Comparison of ENCODE assay signal across 15 cellular contexts in the genomic region with DNA sequence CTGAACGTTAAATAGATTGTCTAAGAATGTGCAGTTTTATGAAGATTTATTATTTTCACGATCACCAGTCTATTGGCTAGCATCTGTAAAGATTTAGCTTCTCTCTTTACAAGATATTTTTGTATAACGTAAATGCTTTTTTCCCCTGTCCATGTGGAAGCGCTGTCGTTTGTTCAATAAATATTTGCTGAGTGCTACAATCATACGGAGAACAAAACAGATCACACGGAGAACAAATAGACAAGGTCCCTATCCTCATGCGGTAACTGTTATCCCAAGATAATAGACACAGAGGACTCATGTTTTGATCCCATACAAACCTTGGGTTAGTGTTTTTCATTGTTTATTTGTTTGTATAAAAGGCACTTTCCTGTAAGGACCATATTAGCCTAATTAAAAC.
A peak's percentile ranks its signal among the peaks of the same experiment; 100 is the strongest.
DNase-seq lines count a peak whose midpoint lies in the region; TF ChIP-seq lines count a peak whose summit lies in the region.
"Had no signal": no experiment of that assay in that cellular context is flagged by ENCODE, and none has a peak within 500 bp of the region (broad histone marks: within the 10 kb centered on the region; RNA-seq: fewer than 3 reads in every experiment).

No MANE protein-coding gene starts in this region.

- WGBS in GM23248 (ENCODE audit: low coverage in 1 of 2, low lambda C conversion rate in 2 of 2, missing lambda C conversion rate in 2 of 2), 2 experiments: 13 to 15% methylated on average over 8 of the region's 8 CpGs

- no peaks in the 10 kb centered on the region for H3K9me2 ChIP-seq in GM23248 (ENCODE audit: insufficient read depth)

- in situ Hi-C loops in GM23248 (cut with MboI): no loop called here

- H4K20me1 ChIP-seq in fibroblast of lung (ENCODE audit: control insufficient read depth, extremely low read depth, insufficient read depth, low read length) (no peaks in the 10 kb centered on the region), GM23248 (ENCODE audit: insufficient read depth) (no peaks in the 10 kb centered on the region)

- no peaks in the 10 kb centered on the region for H3K36me3 ChIP-seq in fibroblast of lung (ENCODE audit: control insufficient read depth, insufficient read depth, low read length)
- H3K36me3 ChIP-seq in tibial artery: no peaks in the 10 kb centered on the region
- no peaks in the 10 kb centered on the region for H3K36me3 ChIP-seq in GM23248 (ENCODE audit: low read depth)
- H3K36me3 ChIP-seq: MG63 had no signal

- H3K79me2 ChIP-seq in fibroblast of lung (ENCODE audit: control insufficient read depth, insufficient read depth, low read length) (peaks cover 76% of the 10 kb centered on the region), GM23248 (ENCODE audit: insufficient read depth) (no peaks in the 10 kb centered on the region)
- H3K79me2 ChIP-seq: parathyroid adenoma had no signal

- peak overlapping the region; percentile 17 for H3K27ac ChIP-seq in fibroblast of lung (ENCODE audit: insufficient read depth, low read length)
- H3K27ac ChIP-seq in tibial artery: peak overlapping the region; percentile 31 to 42
- no peak overlapping the region for H3K27ac ChIP-seq in GM23248
- H3K27ac ChIP-seq: parathyroid adenoma had no signal

- peak overlapping the region; percentile 35 to 44 (median 40) for H3K4me3 ChIP-seq in fibroblast of lung (replicated peaks in 1 of 4; ENCODE audit: control extremely low read depth in 1 of 4, insufficient read depth in 1 of 4, low read depth in 3 of 4, low read length in 4 of 4)
- peak overlapping the region; percentile 24 to 30 for H3K4me3 ChIP-seq in tibial artery
- no peak overlapping the region for H3K4me3 ChIP-seq in GM23248
- H3K4me3 ChIP-seq: MG63 had no signal

- DNase-seq in NCI-H1417 (lab: John Stamatoyannopoulos, UW): peak in 2 of 3 experiments; percentile 45 to 81
- DNase-seq in NCI-H1417 treated with DMSO at 0.1 percent for 48 hours (lab: John Stamatoyannopoulos, UW): no peak
- DNase-seq in NCI-H748 (lab: John Stamatoyannopoulos, UW; ENCODE audit: unreplicated experiment): peak; percentile 81
- DNase-seq in fibroblast of lung (ENCODE audit: low read depth in 2 of 2): no peak
- no peak for DNase-seq in tibial artery
- DNase-seq in DMS79 treated with DMSO at 0.1 percent for 48 hours (lab: John Stamatoyannopoulos, UW): no peak
- DNase-seq in GM23248: no peak
- no peak for DNase-seq in DMS 273 treated with DMSO at 0.1 percent for 48 hours (lab: John Stamatoyannopoulos, UW)
- DNase-seq: 8988T, activated B cell treated with CpG ODN at 0.5 μM for 24 hours, glutamatergic neuron, MG63, NCI-H526 treated with DMSO at 0.1 percent for 48 hours, T-cell had no signal

- H3K27me3 ChIP-seq in fibroblast of lung (ENCODE audit: control insufficient read depth, insufficient read depth, low read length) (no peaks in the 10 kb centered on the region), tibial artery (no peaks in the 10 kb centered on the region), GM23248 (replicated peaks; ENCODE audit: insufficient read depth) (no peaks in the 10 kb centered on the region)
- H3K27me3 ChIP-seq: MG63 had no signal

- H3K9me3 ChIP-seq in fibroblast of lung (ENCODE audit: control insufficient read depth, insufficient read depth, low read depth, low read length) (no peaks in the 10 kb centered on the region), tibial artery (no peaks in the 10 kb centered on the region), GM23248 (ENCODE audit: low read depth) (no peaks in the 10 kb centered on the region)
- H3K9me3 ChIP-seq: MG63 had no signal

- H3K4me1 ChIP-seq in fibroblast of lung (ENCODE audit: control insufficient read depth, extremely low read depth, insufficient read depth, low read length): peaks cover 11% of the 10 kb centered on the region
- peaks cover 0 to 78% (median 16%) of the 10 kb centered on the region in 4 donors for H3K4me1 ChIP-seq in tibial artery
- no peaks in the 10 kb centered on the region for H3K4me1 ChIP-seq in GM23248 (ENCODE audit: insufficient read depth)
- H3K4me1 ChIP-seq: parathyroid adenoma had no signal

- H3F3A ChIP-seq in GM23248 (ENCODE audit: insufficient read depth): no peaks in the 10 kb centered on the region

- H3K4me2 ChIP-seq in fibroblast of lung (ENCODE audit: extremely low read depth, insufficient read depth, low read length): peak overlapping the region; percentile 69
- H3K4me2 ChIP-seq in GM23248 (ENCODE audit: unreplicated experiment): no peak overlapping the region

- TF ChIP-seq CTCF in fibroblast of lung (conservative IDR thresholded peaks at IDR 0.05 in 1 of 2, IDR thresholded peaks at IDR 0.05 in 1 of 2; ENCODE audit: low read depth in 1 of 2, low read length in 2 of 2) (no peak), tibial artery (IDR thresholded peaks at IDR 0.05) (no peak)

- intact Hi-C loops in tibial artery (cut with DNase I; ENCODE audit: low total_unique reads): no loop called here

- H3K9ac ChIP-seq in fibroblast of lung (ENCODE audit: insufficient read depth, low read length) (peak overlapping the region; percentile 3), GM23248 (no peak overlapping the region)
- H3K9ac ChIP-seq: parathyroid adenoma had no signal

- H2AFZ ChIP-seq in fibroblast of lung (ENCODE audit: low read length) (peak overlapping the region; percentile 12), GM23248 (no peak overlapping the region)
- H2AFZ ChIP-seq: parathyroid adenoma had no signal

Comparison
In these comparisons a context has a peak if more than half of its experiments do, and no peak if none do; other contexts are left out.
1. DNase-seq: peak in NCI-H1417 (2 of 3) and NCI-H748 (single experiment); none in NCI-H1417 treated with DMSO at 0.1 percent for 48 hours (single experiment), fibroblast of lung (0 of 2), tibial artery (0 of 2), DMS79 treated with DMSO at 0.1 percent for 48 hours (single experiment), GM23248 (single experiment) and DMS 273 treated with DMSO at 0.1 percent for 48 hours (single experiment).